23 cellular contexts compared by ENCODE assay signal in genomic region chr7:46696741-46697140, GRCh38.
"Had no signal": no experiment of that assay in that cellular context is flagged by ENCODE, and none has a peak within 500 bp of the region (broad histone marks: within the 10 kb centered on the region; RNA-seq: fewer than 3 reads in every experiment).

No MANE protein-coding gene starts in this region.

- H3K4me3 ChIP-seq: adrenal gland had no signal

- H3K4me3 Mint-ChIP-seq: activated CD4-positive, alpha-beta memory T cell treated with anti-CD3 and anti-CD28 coated beads, Interleukin-2, amount 10 ng/mL, durations not matched to agents 7 days and 5 days; activated CD4-positive, alpha-beta T cell treated with anti-CD3 and anti-CD28 coated beads, Interleukin-2, amount 10 ng/mL, durations not matched to agents 7 days and 5 days; activated naive CD8-positive, alpha-beta T cell treated with anti-CD3 and anti-CD28 coated beads, Interleukin-2, amount 10 ng/mL, durations not matched to agents 7 days and 5 days; T-helper 1 cell treated with Interleukin-12 subunit alpha and Interleukin-12 subunit beta and Interleukin-4 antibody, amounts not matched to agents 30 μg/mL and 1 μg/mL, for 36 hours; WTC11 had no signal

- H3K36me3 ChIP-seq: adrenal gland had no signal

- H3K27me3 Mint-ChIP-seq: activated CD4-positive, alpha-beta memory T cell treated with anti-CD3 and anti-CD28 coated beads, Interleukin-2, amount 10 ng/mL, durations not matched to agents 7 days and 5 days; activated CD4-positive, alpha-beta T cell treated with anti-CD3 and anti-CD28 coated beads, Interleukin-2, amount 10 ng/mL, durations not matched to agents 7 days and 5 days; activated naive CD8-positive, alpha-beta T cell treated with anti-CD3 and anti-CD28 coated beads, Interleukin-2, amount 10 ng/mL, durations not matched to agents 7 days and 5 days had no signal

- H3K4me1 Mint-ChIP-seq: activated CD4-positive, alpha-beta memory T cell treated with anti-CD3 and anti-CD28 coated beads, Interleukin-2, amount 10 ng/mL, durations not matched to agents 7 days and 5 days; activated CD4-positive, alpha-beta T cell treated with anti-CD3 and anti-CD28 coated beads, Interleukin-2, amount 10 ng/mL, durations not matched to agents 7 days and 5 days; activated naive CD8-positive, alpha-beta T cell treated with anti-CD3 and anti-CD28 coated beads, Interleukin-2, amount 10 ng/mL, durations not matched to agents 7 days and 5 days had no signal

- ATAC-seq: Panc1, Right ventricle myocardium inferior, WTC11 had no signal

- H3K27me3 ChIP-seq: adrenal gland had no signal

- H3K27ac Mint-ChIP-seq: activated CD4-positive, alpha-beta memory T cell treated with anti-CD3 and anti-CD28 coated beads, Interleukin-2, amount 10 ng/mL, durations not matched to agents 7 days and 5 days; activated CD4-positive, alpha-beta T cell treated with anti-CD3 and anti-CD28 coated beads, Interleukin-2, amount 10 ng/mL, durations not matched to agents 7 days and 5 days; activated naive CD8-positive, alpha-beta T cell treated with anti-CD3 and anti-CD28 coated beads, Interleukin-2, amount 10 ng/mL, durations not matched to agents 7 days and 5 days; T-helper 1 cell treated with Interleukin-12 subunit alpha and Interleukin-12 subunit beta and Interleukin-4 antibody, amounts not matched to agents 30 μg/mL and 1 μg/mL, for 36 hours; WTC11 had no signal

- H3K27ac ChIP-seq: adrenal gland, KMS-11 had no signal

- H3K4me2 ChIP-seq: KMS-11 had no signal

- H3K36me3 Mint-ChIP-seq: activated naive CD8-positive, alpha-beta T cell treated with anti-CD3 and anti-CD28 coated beads, Interleukin-2, amount 10 ng/mL, durations not matched to agents 7 days and 5 days; WTC11 had no signal

- H3K4me1 ChIP-seq: adrenal gland had no signal

- DNase-seq: activated CD4-positive, alpha-beta memory T cell treated with anti-CD3 and anti-CD28 coated beads, Interleukin-2, amount 10 ng/mL, durations not matched to agents 7 days and 5 days; activated CD4-positive, alpha-beta T cell treated with anti-CD3 and anti-CD28 coated beads for 1 hour; activated CD4-positive, alpha-beta T cell treated with anti-CD3 and anti-CD28 coated beads, Interleukin-2, amount 10 ng/mL, durations not matched to agents 7 days and 5 days; activated naive CD4-positive, alpha-beta T cell treated with anti-CD3 and anti-CD28 coated beads, Interleukin-2, amount 50 U/mL, for 16 hours; activated naive CD8-positive, alpha-beta T cell treated with anti-CD3 and anti-CD28 coated beads, Interleukin-2, amount 10 ng/mL, durations not matched to agents 7 days and 5 days; activated T-cell treated with anti-CD3 and anti-CD28 coated beads for 4 hours; adrenal gland; anterior cingulate cortex; cerebellar nuclear complex; NCI-H1092; NCI-H1417; NCI-H1930; NCI-H2171 treated with DMSO at 0.1 percent for 48 hours; NCI-H226; NCI-H526; NCI-H82; RPMI8226; T-helper 9 cell had no signal

- H3K9me3 ChIP-seq: adrenal gland had no signal
